In genomic region chr2:88055436-88056128, GRCh38 we compare ENCODE assay signal across 8 cellular contexts. TPM values are rescaled to one million over a fixed set of nuclear protein-coding genes. Genes with fewer than 3 reads are reported as not detected.
DNase-seq lines count a peak whose midpoint lies in the region; ATAC-seq lines count a peak whose summit lies in the region.

Gene KRCC1 (minus strand): TSS chr2:88055783. CDS start chr2:88028563, 27,220 bp downstream.

- peak; percentile 95 for ATAC-seq in GM21360 (IDR thresholded peaks at IDR 0.05; ENCODE audit: unreplicated experiment)

- peak; percentile 97 for DNase-seq in COLO829 (ENCODE audit: low spot score)
- peak; percentile 97 for DNase-seq in HT-29 (ENCODE audit: low spot score)
- peak; percentile 90 for DNase-seq in NK-92 treated with Interleukin-12 subunit alpha and Interleukin-12 subunit beta, amount 100 ng/mL, for 24 hours (lab: John Stamatoyannopoulos, UW)
- peak; percentile 95 for DNase-seq in activated CD8-positive, alpha-beta memory T cell treated with anti-CD3 and anti-CD28 coated beads for 24 hours
- DNase-seq in effector CD8-positive, alpha-beta T cell (lab: John Stamatoyannopoulos, UW), result peak; percentile 86
- peak; percentile 93 to 95 for DNase-seq in lung microvascular endothelial cell (ENCODE audit: low read depth in 2 of 2)
- DNase-seq in stimulated activated CD4-positive, alpha-beta T cell treated with anti-CD3 and anti-CD28 coated beads, TNF-alpha, amount 100 ng/mL, for 4 hours (ENCODE audit: low read depth in 3 of 3), result peak; percentile 86 to 91 (median 86)

RNA-seq across cellular contexts. Expression of gene KRCC1, which starts in this region (rescaled TPM):
- total RNA-seq in HT-29 (2014; rRNA removed; shearing (Covaris generic)), result 5.4 and 7.3 TPM in 2 replicates
- 12.6 and 14.5 TPM in 2 replicates for total RNA-seq in lung microvascular endothelial cell

Comparison
In these comparisons a context has a peak if more than half of its experiments do, and no peak if none do; other contexts are left out.
1. Peak in every context shown above with its lines: DNase-seq and ATAC-seq.